In genomic region chr17:6162892-6163291, GRCh38 we compare ENCODE assay signal across 28 cellular contexts.
DNase-seq lines count a peak whose midpoint lies in the region; ATAC-seq and TF ChIP-seq lines count a peak whose summit lies in the region.
"Had no signal": no experiment of that assay in that cellular context is flagged by ENCODE, and none has a peak within 500 bp of the region (broad histone marks: within the 10 kb centered on the region; RNA-seq: fewer than 3 reads in every experiment).

No MANE protein-coding gene starts in this region.

- H3K4me1 Mint-ChIP-seq in brain: peaks cover 92% of the 10 kb centered on the region
- H3K4me1 Mint-ChIP-seq: activated CD4-positive, alpha-beta memory T cell treated with anti-CD3 and anti-CD28 coated beads, Interleukin-2, amount 10 ng/mL, durations not matched to agents 7 days and 5 days; activated T-helper 17 cell treated with anti-CD3 and anti-CD28 coated beads, Interleukin-2, amount 50 U/mL, for 72 hours had no signal

- H3K14ac ChIP-seq in neuronal stem cell (ENCODE audit: low read length): peak overlapping the region; percentile 3

- no peak overlapping the region for H4K8ac ChIP-seq in neuronal stem cell (ENCODE audit: low read depth, low read length)

- H3K36me3 Mint-ChIP-seq in brain: no peaks in the 10 kb centered on the region

- H3K27ac Mint-ChIP-seq in brain: peak overlapping the region in 4 of 5 experiments; percentile 43 to 94 (median 57)
- H3K27ac Mint-ChIP-seq: activated CD4-positive, alpha-beta memory T cell treated with anti-CD3 and anti-CD28 coated beads, Interleukin-2, amount 10 ng/mL, durations not matched to agents 7 days and 5 days; activated T-helper 17 cell treated with anti-CD3 and anti-CD28 coated beads, Interleukin-2, amount 50 U/mL, for 72 hours; CD4-positive, alpha-beta T cell; stimulated activated naive CD8-positive, alpha-beta T cell treated with anti-CD3 and anti-CD28 coated beads, Interleukin-15, Interleukin-2, amounts not matched to agents 100 ng/mL and 50 ng/mL, for 24 hours; T-helper 1 cell treated with Interleukin-12 subunit alpha and Interleukin-12 subunit beta and Interleukin-4 antibody, amounts not matched to agents 30 μg/mL and 1 μg/mL, for 36 hours had no signal

- no peaks in the 10 kb centered on the region for H3K9me3 ChIP-seq in neuronal stem cell (replicated peaks in 1 of 2; ENCODE audit: control insufficient read depth in 2 of 2, insufficient read depth in 1 of 2, low read depth in 1 of 2, low read length in 2 of 2)
- H3K9me3 ChIP-seq in heart right ventricle: no peaks in the 10 kb centered on the region
- H3K9me3 ChIP-seq in body of pancreas: no peaks in the 10 kb centered on the region
- H3K9me3 ChIP-seq: esophagus muscularis mucosa, psoas muscle, thoracic aorta, vagina had no signal

- no peak overlapping the region for H4K91ac ChIP-seq in neuronal stem cell (ENCODE audit: low read depth, low read length, poor library complexity)

- H3K23ac ChIP-seq in neuronal stem cell (ENCODE audit: low read depth, low read length, poor library complexity): no peak overlapping the region

- H3K9ac ChIP-seq in neuronal stem cell (ENCODE audit: low read depth, low read length, poor library complexity): no peak overlapping the region

- ATAC-seq in heart right ventricle: no peak
- ATAC-seq in body of pancreas: no peak
- ATAC-seq: activated T-helper 17 cell treated with anti-CD3 and anti-CD28 coated beads, Interleukin-2, amount 50 U/mL, for 72 hours; foreskin keratinocyte had no signal

- no peak overlapping the region for H2AFZ ChIP-seq in neuronal stem cell (ENCODE audit: low read length)

- DNase-seq in DMS 273 (lab: John Stamatoyannopoulos, UW; ENCODE audit: unreplicated experiment) (peak; percentile 16), DMS 273 treated with DMSO at 0.1 percent for 48 hours (lab: John Stamatoyannopoulos, UW) (no peak), NCI-H1105 treated with DMSO at 0.1 percent for 48 hours (lab: John Stamatoyannopoulos, UW) (peak; percentile 59), neuronal stem cell (ENCODE audit: low spot score) (no peak), heart right ventricle (no peak), body of pancreas (no peak), iPS-NIHi7 (ENCODE audit: extremely low spot score) (no peak)
- DNase-seq: activated CD4-positive, alpha-beta memory T cell treated with anti-CD3 and anti-CD28 coated beads, Interleukin-2, amount 10 ng/mL, durations not matched to agents 7 days and 5 days; activated CD4-positive, alpha-beta T cell treated with anti-CD3 and anti-CD28 coated beads for 1 hour; activated naive CD4-positive, alpha-beta T cell treated with anti-CD3 and anti-CD28 coated beads, Interleukin-2, amount 50 U/mL, for 16 hours; CD4-positive, alpha-beta T cell; cortex of kidney; foreskin keratinocyte; GOT3; KBM-7; NCI-H1436 treated with DMSO at 0.1 percent for 48 hours; NCI-H526 treated with DMSO at 0.1 percent for 48 hours had no signal

- no peaks in the 10 kb centered on the region for H3K27me3 ChIP-seq in neuronal stem cell (ENCODE audit: control insufficient read depth in 3 of 3, insufficient read depth in 3 of 3, low read depth in 1 of 3, low read length in 3 of 3)
- peaks cover 0 to 25% (median 3%) of the 10 kb centered on the region in 7 donors for H3K27me3 ChIP-seq in heart right ventricle
- H3K27me3 ChIP-seq in body of pancreas: no peaks in the 10 kb centered on the region
- H3K27me3 ChIP-seq: vagina had no signal

- peak overlapping the region; percentile 51 for H3K18ac ChIP-seq in neuronal stem cell (ENCODE audit: low read length)

- H3K4me1 ChIP-seq in neuronal stem cell (ENCODE audit: control insufficient read depth in 2 of 2, insufficient read depth in 1 of 2, low read depth in 1 of 2, low read length in 2 of 2) (peaks cover 20 to 53% of the 10 kb centered on the region in 2 donors), heart right ventricle (no peaks in the 10 kb centered on the region), body of pancreas (no peaks in the 10 kb centered on the region)
- H3K4me1 ChIP-seq: esophagus muscularis mucosa, foreskin keratinocyte, vagina had no signal

- no peak overlapping the region for H2BK5ac ChIP-seq in neuronal stem cell (ENCODE audit: low read length)

- no peaks in the 10 kb centered on the region for H3K9me3 Mint-ChIP-seq in brain
- H3K9me3 Mint-ChIP-seq: activated CD4-positive, alpha-beta memory T cell treated with anti-CD3 and anti-CD28 coated beads, Interleukin-2, amount 10 ng/mL, durations not matched to agents 7 days and 5 days; activated T-helper 17 cell treated with anti-CD3 and anti-CD28 coated beads, Interleukin-2, amount 50 U/mL, for 72 hours; CD4-positive, alpha-beta T cell; stimulated activated naive CD8-positive, alpha-beta T cell treated with anti-CD3 and anti-CD28 coated beads, Interleukin-15, Interleukin-2, amounts not matched to agents 100 ng/mL and 50 ng/mL, for 24 hours; T-helper 1 cell treated with Interleukin-12 subunit alpha and Interleukin-12 subunit beta and Interleukin-4 antibody, amounts not matched to agents 30 μg/mL and 1 μg/mL, for 36 hours had no signal

- no peak overlapping the region for H3K4ac ChIP-seq in neuronal stem cell (ENCODE audit: low read length)

- no CpG with 5 or more reads among the region's 9 CpGs for WGBS in neuronal stem cell (ENCODE audit: extremely low coverage in 2 of 2, insufficient read length in 2 of 2, insufficient replicate concordance in 1 of 2), 2 donors
- 37 to 40% methylated on average over 9 of the region's 9 CpGs for WGBS in heart right ventricle, 2 donors
- WGBS in body of pancreas, 2 donors: 48 to 59% methylated on average over 8 to 9 of the region's 9 CpGs

- H3K36me3 ChIP-seq in neuronal stem cell (replicated peaks in 1 of 2; ENCODE audit: control insufficient read depth in 2 of 2, insufficient read depth in 2 of 2, low read length in 2 of 2) (no peaks in the 10 kb centered on the region), heart right ventricle (no peaks in the 10 kb centered on the region), body of pancreas (replicated peaks in 1 of 2; ENCODE audit: insufficient read depth in 1 of 2, low read depth in 2 of 2) (no peaks in the 10 kb centered on the region)
- H3K36me3 ChIP-seq: esophagus muscularis mucosa, thoracic aorta, vagina had no signal

- H2BK15ac ChIP-seq in neuronal stem cell (ENCODE audit: low read length): peak overlapping the region; percentile 50

- H3K4me2 ChIP-seq in neuronal stem cell (ENCODE audit: insufficient read depth, low read length, poor library complexity, severe bottlenecking): no peak overlapping the region

- H2BK120ac ChIP-seq in neuronal stem cell (ENCODE audit: low read depth, low read length): no peak overlapping the region

- intact Hi-C loops in heart right ventricle (cut with DNase I): no loop called here
- intact Hi-C loops in body of pancreas (cut with DNase I): no loop called here

- peak overlapping the region; percentile 67 for H2AK5ac ChIP-seq in neuronal stem cell (ENCODE audit: low read depth, low read length)

- TF ChIP-seq CTCF in brain (conservative IDR thresholded peaks at IDR 0.05) (no peak), heart right ventricle (IDR thresholded peaks at IDR 0.05) (no peak), body of pancreas (IDR thresholded peaks at IDR 0.05) (no peak)

- no peak overlapping the region for H2BK12ac ChIP-seq in neuronal stem cell (ENCODE audit: low read length)

- H3K27ac ChIP-seq in neuronal stem cell (replicated peaks; ENCODE audit: low read length) (no peak overlapping the region), heart right ventricle (no peak overlapping the region), body of pancreas (no peak overlapping the region)
- H3K27ac ChIP-seq: 22Rv1, esophagus muscularis mucosa, foreskin keratinocyte, psoas muscle, RWPE1, SK-N-MC, thoracic aorta, vagina had no signal

- H3K4me3 ChIP-seq in neuronal stem cell (ENCODE audit: low read length in 2 of 2) (no peak overlapping the region), heart right ventricle (no peak overlapping the region), body of pancreas (no peak overlapping the region)
- H3K4me3 ChIP-seq: esophagus muscularis mucosa, psoas muscle, SK-N-MC, thoracic aorta, vagina had no signal

- H3K4me3 Mint-ChIP-seq in brain: peak overlapping the region in 3 of 5 experiments; percentile 14 to 47 (median 22)
- H3K4me3 Mint-ChIP-seq: activated CD4-positive, alpha-beta memory T cell treated with anti-CD3 and anti-CD28 coated beads, Interleukin-2, amount 10 ng/mL, durations not matched to agents 7 days and 5 days; activated T-helper 17 cell treated with anti-CD3 and anti-CD28 coated beads, Interleukin-2, amount 50 U/mL, for 72 hours; CD4-positive, alpha-beta T cell; stimulated activated naive CD8-positive, alpha-beta T cell treated with anti-CD3 and anti-CD28 coated beads, Interleukin-15, Interleukin-2, amounts not matched to agents 100 ng/mL and 50 ng/mL, for 24 hours; T-helper 1 cell treated with Interleukin-12 subunit alpha and Interleukin-12 subunit beta and Interleukin-4 antibody, amounts not matched to agents 30 μg/mL and 1 μg/mL, for 36 hours had no signal

- TF ChIP-seq POLR2A in body of pancreas (IDR thresholded peaks at IDR 0.05): no peak

- H3K27me3 Mint-ChIP-seq in brain: no peaks in the 10 kb centered on the region
- H3K27me3 Mint-ChIP-seq: activated CD4-positive, alpha-beta memory T cell treated with anti-CD3 and anti-CD28 coated beads, Interleukin-2, amount 10 ng/mL, durations not matched to agents 7 days and 5 days; stimulated activated naive CD8-positive, alpha-beta T cell treated with anti-CD3 and anti-CD28 coated beads, Interleukin-15, Interleukin-2, amounts not matched to agents 100 ng/mL and 50 ng/mL, for 24 hours had no signal

- no peaks in the 10 kb centered on the region for H3K79me1 ChIP-seq in neuronal stem cell (ENCODE audit: low read depth, low read length)

Comparison
In these comparisons a context has a peak if more than half of its experiments do, and no peak if none do; other contexts are left out.
1. DNase-seq: peak in DMS 273 (single experiment) and NCI-H1105 treated with DMSO at 0.1 percent for 48 hours (single experiment); none in DMS 273 treated with DMSO at 0.1 percent for 48 hours (single experiment), neuronal stem cell (single experiment), heart right ventricle (0 of 2), body of pancreas (0 of 4) and iPS-NIHi7 (single experiment).